ENCODE assay signal across 10 cellular contexts in genomic region chr14:93975791-93976476, GRCh38. TPM values are rescaled to one million over a fixed set of nuclear protein-coding genes. Genes with fewer than 3 reads are reported as not detected.
A peak's percentile ranks its signal among the peaks of the same experiment; 100 is the strongest.
DNase-seq lines count a peak whose midpoint lies in the region; ATAC-seq, FAIRE-seq and TF ChIP-seq lines count a peak whose summit lies in the region.
"Had no signal": no experiment of that assay in that cellular context is flagged by ENCODE, and none has a peak within 500 bp of the region (broad histone marks: within the 10 kb centered on the region; RNA-seq: fewer than 3 reads in every experiment).

No MANE protein-coding gene starts in this region.

- CTCF ChIA-PET in CD8-positive, alpha-beta T cell (lab: Charles Lee): interaction anchor here (1.5 to 19.7 kb wide), 2 partner anchors 25 to 37 kb away, joined by 3 to 504 read pairs; no protein-coding TSS in a partner anchor

- no peak overlapping the region for H3K27ac Mint-ChIP-seq in CD8-positive, alpha-beta T cell
- H3K27ac Mint-ChIP-seq in chondrocyte (ENCODE audit: unreplicated experiment): no peak overlapping the region

- H3K4me3 Mint-ChIP-seq in CD8-positive, alpha-beta T cell: peak overlapping the region; percentile 54
- H3K4me3 Mint-ChIP-seq in chondrocyte (ENCODE audit: unreplicated experiment): peak overlapping the region; percentile 12

- H3K9me3 Mint-ChIP-seq in CD8-positive, alpha-beta T cell: peaks cover 19% of the 10 kb centered on the region
- H3K9me3 Mint-ChIP-seq in chondrocyte (ENCODE audit: low read depth): no peaks in the 10 kb centered on the region

- no peak overlapping the region for H3K4me3 ChIP-seq in CD8-positive, alpha-beta T cell (ENCODE audit: low read depth, low read length)
- peak overlapping the region in 1 of 2 donors; percentile 13 for H3K4me3 ChIP-seq in small intestine (ENCODE audit: low read depth in 1 of 2, low read length in 2 of 2)

- peaks cover 56% of the 10 kb centered on the region for H3K4me1 Mint-ChIP-seq in CD8-positive, alpha-beta T cell (ENCODE audit: low read depth)
- peaks cover 17% of the 10 kb centered on the region for H3K4me1 Mint-ChIP-seq in chondrocyte (ENCODE audit: low read depth)

- H3K9me3 ChIP-seq in CD8-positive, alpha-beta T cell (ENCODE audit: low read length): peaks cover 17% of the 10 kb centered on the region
- no peaks in the 10 kb centered on the region for H3K9me3 ChIP-seq in small intestine (ENCODE audit: control insufficient read depth, low read depth)

- no peak overlapping the region for H3K27ac ChIP-seq in CD8-positive, alpha-beta T cell (ENCODE audit: low read depth, low read length)
- peak overlapping the region; percentile 56 for H3K27ac ChIP-seq in small intestine (ENCODE audit: low read depth in 1 of 2, low read length in 1 of 2)

- POLR2A ChIA-PET in CD8-positive, alpha-beta T cell (lab: Charles Lee): interaction anchor here (1.5 kb wide), 1 partner anchor 13 kb away, joined by 3 read pairs; no protein-coding TSS in a partner anchor

- H3K36me3 ChIP-seq in CD8-positive, alpha-beta T cell (ENCODE audit: insufficient read depth, low read length): no peaks in the 10 kb centered on the region
- H3K36me3 ChIP-seq in small intestine (ENCODE audit: control insufficient read depth in 2 of 2, insufficient read depth in 2 of 2, low read length in 2 of 2): no peaks in the 10 kb centered on the region

- FAIRE-seq in small intestine (lab: Jason Lieb, UNC): no peak

- peaks cover 47% of the 10 kb centered on the region for H3K4me1 ChIP-seq in CD8-positive, alpha-beta T cell (ENCODE audit: insufficient read depth, low read length)
- H3K4me1 ChIP-seq in small intestine (ENCODE audit: control insufficient read depth in 2 of 2, insufficient read depth in 1 of 2, low read depth in 1 of 2, low read length in 1 of 2): peaks cover 0 to 3% of the 10 kb centered on the region in 2 donors

- TF ChIP-seq CTCF in CD8-positive, alpha-beta T cell (IDR thresholded peaks at IDR 0.05): no peak
- TF ChIP-seq CTCF in chondrocyte (IDR thresholded peaks at IDR 0.05): no peak

- intact Hi-C loops in CD8-positive, alpha-beta T cell (cut with DNase I, micrococcal nuclease): no loop called here

- H3K27me3 Mint-ChIP-seq in CD8-positive, alpha-beta T cell (ENCODE audit: low read depth): peaks cover 2% of the 10 kb centered on the region
- H3K27me3 Mint-ChIP-seq in chondrocyte (ENCODE audit: low read depth): peaks cover 33% of the 10 kb centered on the region

- H3K27me3 ChIP-seq in CD8-positive, alpha-beta T cell (ENCODE audit: insufficient read depth, low read length): no peaks in the 10 kb centered on the region
- H3K27me3 ChIP-seq in small intestine (ENCODE audit: control insufficient read depth in 2 of 2, insufficient read depth in 2 of 2, low read length in 2 of 2): no peaks in the 10 kb centered on the region

- WGBS in small intestine, 3 donors: 51 to 61% (median 52%) methylated on average over 9 of the region's 9 CpGs

- DNase-seq in CD8-positive, alpha-beta T cell: no peak
- DNase-seq in chondrocyte (ENCODE audit: low spot score) (no peak), small intestine (no peak), 8988T (no peak), GF-D8 (lab: John Stamatoyannopoulos, UW) (no peak), DMS114 treated with DMSO at 0.1 percent for 48 hours (lab: John Stamatoyannopoulos, UW; ENCODE audit: unreplicated experiment) (no peak)

- H3K36me3 Mint-ChIP-seq in CD8-positive, alpha-beta T cell: peaks cover 8% of the 10 kb centered on the region
- peaks cover 2% of the 10 kb centered on the region for H3K36me3 Mint-ChIP-seq in chondrocyte (ENCODE audit: low read depth)

- no peak for ATAC-seq in CD8-positive, alpha-beta T cell
- peak; percentile 60 for ATAC-seq in GM19395 (IDR thresholded peaks at IDR 0.05; ENCODE audit: unreplicated experiment)
- peak; percentile 72 for ATAC-seq in HG03280 (IDR thresholded peaks at IDR 0.05; ENCODE audit: unreplicated experiment)

RNA-seq across cellular contexts. Expression of gene ASB2, which starts 0.4 kb away (rescaled TPM):
- total RNA-seq in CD8-positive, alpha-beta T cell: 1 to 10 TPM; 1.7 to 2.8 TPM
- total RNA-seq in chondrocyte: 0.67 to 1.2 TPM in 2 of 3 replicates, not detected in the other
- polyA plus RNA-seq in small intestine: 1 to 10 TPM; 1.3 to 5.6 (median 4.6) TPM
- total RNA-seq: pulmonary artery endothelial cell had no signal

RNA-seq across cellular contexts. Expression of gene CCDC197, which starts 21.2 kb away (rescaled TPM):
- total RNA-seq in CD8-positive, alpha-beta T cell: not detected
- not detected in 3 replicates for total RNA-seq in chondrocyte
- polyA plus RNA-seq in small intestine: not detected
- total RNA-seq: pulmonary artery endothelial cell had no signal
- polyA plus RNA-seq: adipose tissue had no signal

RNA-seq across cellular contexts. Expression of gene FAM181A, which starts 48.8 kb away (rescaled TPM):
- not detected for total RNA-seq in CD8-positive, alpha-beta T cell
- not detected in 3 replicates for total RNA-seq in chondrocyte
- polyA plus RNA-seq in small intestine: not detected
- total RNA-seq: pulmonary artery endothelial cell had no signal
- polyA plus RNA-seq: adipose tissue had no signal

RNA-seq across cellular contexts. Expression of gene OTUB2, which starts 50.2 kb away (rescaled TPM):
- not detected for total RNA-seq in CD8-positive, alpha-beta T cell
- 0.99 to 2.1 TPM (median 1.9 TPM) in 3 replicates for total RNA-seq in chondrocyte
- 1 to 10 TPM in 1 of 3 donors, under 1 TPM in 2; 0.22 to 1.4 (median 0.54) TPM for polyA plus RNA-seq in small intestine
